18 cellular contexts compared by ENCODE assay signal in the genomic region with DNA sequence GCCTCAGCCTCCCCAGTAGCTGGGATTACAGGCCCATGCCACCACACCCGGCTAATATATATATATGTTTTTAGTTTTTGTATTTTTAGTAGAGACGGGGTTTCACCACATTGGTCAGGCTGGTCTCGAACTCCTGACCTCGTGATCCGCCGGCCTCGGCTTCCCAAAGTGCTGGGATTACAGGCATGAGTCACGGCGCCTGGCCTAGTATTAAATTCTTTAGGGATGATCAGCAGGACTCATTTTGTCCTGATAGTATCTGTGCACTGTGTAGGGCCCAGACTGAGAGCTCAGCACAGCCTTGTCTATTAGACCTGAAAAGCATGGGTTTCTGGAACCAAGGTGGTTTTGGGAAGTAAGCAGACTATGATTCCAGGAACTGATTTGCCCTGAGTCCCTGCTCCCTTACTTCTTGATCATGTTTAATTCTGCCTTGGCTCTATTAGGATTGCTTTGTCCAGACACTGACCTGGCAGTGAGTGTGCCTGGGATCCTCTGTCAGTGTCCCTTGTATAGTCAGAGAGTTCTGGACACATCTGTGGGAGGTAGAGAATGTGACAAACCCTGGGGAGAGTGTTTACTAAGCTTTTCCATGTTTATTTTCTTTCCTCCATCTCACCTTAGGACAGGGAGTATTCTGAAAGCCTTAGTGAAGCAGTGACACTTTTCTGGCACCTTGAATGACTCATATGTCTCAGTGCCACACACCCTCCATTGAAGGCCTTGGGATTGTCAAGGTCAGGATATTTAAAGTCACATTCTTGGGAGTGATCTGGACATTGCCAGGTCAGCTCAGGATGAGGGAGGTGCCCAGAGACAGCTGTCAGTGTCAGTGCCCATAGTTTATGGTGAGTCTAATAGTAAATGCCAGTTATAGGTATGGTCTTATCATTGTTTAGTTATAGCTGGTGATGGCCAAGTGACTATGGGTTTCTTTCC. TPM values are rescaled to one million over a fixed set of nuclear protein-coding genes. Genes with fewer than 3 reads are reported as not detected.
DNase-seq lines count a peak whose midpoint lies in the region; ATAC-seq and TF ChIP-seq lines count a peak whose summit lies in the region.
"Had no signal": no experiment of that assay in that cellular context is flagged by ENCODE, and none has a peak within 500 bp of the region (broad histone marks: within the 10 kb centered on the region; RNA-seq: fewer than 3 reads in every experiment).

No MANE protein-coding gene starts in this region.

- H3K4me3 ChIP-seq in GM23248: no peak overlapping the region
- H3K4me3 ChIP-seq in psoas muscle: no peak overlapping the region
- H3K4me3 ChIP-seq: esophagus muscularis mucosa, lower lobe of right lung had no signal

- WGBS in GM23248 (ENCODE audit: low coverage in 1 of 2, low lambda C conversion rate in 2 of 2, missing lambda C conversion rate in 2 of 2), 2 experiments: 51 to 52% methylated on average over 9 of the region's 9 CpGs
- WGBS in psoas muscle, 3 donors: 27 to 49% (median 37%) methylated on average over 9 of the region's 9 CpGs

- H3K36me3 ChIP-seq in GM23248 (ENCODE audit: low read depth) (no peaks in the 10 kb centered on the region), psoas muscle (ENCODE audit: insufficient read depth in 1 of 2, low read depth in 1 of 2) (no peaks in the 10 kb centered on the region)
- H3K36me3 ChIP-seq: esophagus muscularis mucosa, lower lobe of right lung had no signal

- no peak for TF ChIP-seq CTCF in psoas muscle (IDR thresholded peaks at IDR 0.05)
- no peak for TF ChIP-seq CTCF in activated CD8-positive, alpha-beta T cell treated with anti-CD3 and anti-CD28 coated beads for 36 hours (IDR thresholded peaks at IDR 0.05)

- H3K9me2 ChIP-seq in GM23248 (ENCODE audit: insufficient read depth): no peaks in the 10 kb centered on the region

- peaks cover 3% of the 10 kb centered on the region for H3K4me1 Mint-ChIP-seq in activated CD8-positive, alpha-beta T cell treated with anti-CD3 and anti-CD28 coated beads for 36 hours (ENCODE audit: low read depth)
- H3K4me1 Mint-ChIP-seq: activated naive CD8-positive, alpha-beta T cell treated with anti-CD3 and anti-CD28 coated beads, Interleukin-2, amount 10 ng/mL, durations not matched to agents 7 days and 5 days; IgD-negative memory B cell; neural crest cell; T-cell had no signal

- intact Hi-C loops in Right ventricle myocardium superior (cut with DNase I) (no loop called here), psoas muscle (cut with DNase I) (no loop called here)
- intact Hi-C loops in activated CD8-positive, alpha-beta T cell treated with anti-CD3 and anti-CD28 coated beads for 36 hours (cut with micrococcal nuclease): no loop called here

- no peak overlapping the region for H2AFZ ChIP-seq in GM23248

- no peak overlapping the region for H3K27ac Mint-ChIP-seq in activated CD8-positive, alpha-beta T cell treated with anti-CD3 and anti-CD28 coated beads for 36 hours
- H3K27ac Mint-ChIP-seq: activated naive CD8-positive, alpha-beta T cell treated with anti-CD3 and anti-CD28 coated beads, Interleukin-2, amount 10 ng/mL, durations not matched to agents 7 days and 5 days; IgD-negative memory B cell; T-cell had no signal

- H3K9me3 ChIP-seq in GM23248 (ENCODE audit: low read depth) (no peaks in the 10 kb centered on the region), psoas muscle (no peaks in the 10 kb centered on the region)
- H3K9me3 ChIP-seq: lower lobe of right lung had no signal

- no peaks in the 10 kb centered on the region for H3K79me2 ChIP-seq in GM23248 (ENCODE audit: insufficient read depth)

- peak overlapping the region; percentile 5 for H3K4me2 ChIP-seq in GM23248 (ENCODE audit: unreplicated experiment)

- H3K4me1 ChIP-seq in GM23248 (ENCODE audit: insufficient read depth) (peaks cover 11% of the 10 kb centered on the region), psoas muscle (peaks cover 8% of the 10 kb centered on the region)

- POLR2A ChIA-PET in activated CD8-positive, alpha-beta T cell treated with anti-CD3 and anti-CD28 coated beads for 36 hours (lab: Charles Lee): interaction anchor here (1.0 to 4.0 kb wide), 2 partner anchors 13 to 15 kb away, joined by 4 to 25 read pairs; no protein-coding TSS in a partner anchor

- H3K36me3 Mint-ChIP-seq in activated CD8-positive, alpha-beta T cell treated with anti-CD3 and anti-CD28 coated beads for 36 hours (ENCODE audit: low read depth): no peaks in the 10 kb centered on the region

- H3K9ac ChIP-seq in GM23248: no peak overlapping the region

- ATAC-seq in Right ventricle myocardium superior (ENCODE audit: poor library complexity): peak; percentile 88
- peak; percentile 94 to 98 (median 96) for ATAC-seq in psoas muscle
- ATAC-seq in activated CD8-positive, alpha-beta T cell treated with anti-CD3 and anti-CD28 coated beads for 36 hours: no peak
- ATAC-seq: activated CD4-positive, CD25-positive, alpha-beta regulatory T cell treated with anti-CD3 and anti-CD28 coated beads, Interleukin-2, amount 50 U/mL, for 24 hours; lower lobe of right lung; T-cell had no signal

- DNase-seq in GM23248 (peak; percentile 78), SW480 (ENCODE audit: low spot score) (peak; percentile 21), Right ventricle myocardium superior (no peak), psoas muscle (peak in 1 of 2 donors; percentile 74), GM19240 (ENCODE audit: insufficient read length, low spot score) (no peak), KG1 (lab: John Stamatoyannopoulos, UW) (no peak), erythroblast (lab: John Stamatoyannopoulos, UW) (no peak)
- no peak for DNase-seq in activated CD8-positive, alpha-beta T cell treated with anti-CD3 and anti-CD28 coated beads for 36 hours
- DNase-seq: activated naive CD8-positive, alpha-beta T cell treated with anti-CD3 and anti-CD28 coated beads, Interleukin-2, amount 10 ng/mL, durations not matched to agents 7 days and 5 days; lower lobe of right lung; NCI-H1417; NCI-H446; stimulated activated naive CD4-positive, alpha-beta T cell treated with Interleukin-2 at 50 U/mL for 16 hours; T-cell had no signal

- peaks cover 4% of the 10 kb centered on the region for H3K9me3 Mint-ChIP-seq in activated CD8-positive, alpha-beta T cell treated with anti-CD3 and anti-CD28 coated beads for 36 hours

- in situ Hi-C loops in GM23248 (cut with MboI): no loop called here

- H3K27ac ChIP-seq in GM23248 (peak overlapping the region; percentile 58), psoas muscle (peak overlapping the region; percentile 82)
- H3K27ac ChIP-seq: lower lobe of right lung had no signal

- CTCF ChIA-PET in activated CD8-positive, alpha-beta T cell treated with anti-CD3 and anti-CD28 coated beads for 36 hours (lab: Charles Lee): interaction anchor here (1.0 to 1.9 kb wide), 2 partner anchors 14 to 77 kb away, joined by 3 to 13 read pairs; no protein-coding TSS in a partner anchor

- no peak for TF ChIP-seq POLR2A in erythroblast (IDR thresholded peaks at IDR 0.05; ENCODE audit: low read length)

- H3K27me3 Mint-ChIP-seq in activated CD8-positive, alpha-beta T cell treated with anti-CD3 and anti-CD28 coated beads for 36 hours: peaks cover 3% of the 10 kb centered on the region
- H3K27me3 Mint-ChIP-seq: IgD-negative memory B cell, T-cell had no signal

- no peaks in the 10 kb centered on the region for H3K27me3 ChIP-seq in GM23248 (replicated peaks; ENCODE audit: insufficient read depth)
- H3K27me3 ChIP-seq in psoas muscle (ENCODE audit: insufficient read depth in 3 of 3, low read length in 2 of 3): no peaks in the 10 kb centered on the region
- H3K27me3 ChIP-seq: esophagus muscularis mucosa had no signal

- H3K4me3 Mint-ChIP-seq in activated CD8-positive, alpha-beta T cell treated with anti-CD3 and anti-CD28 coated beads for 36 hours: no peak overlapping the region
- H3K4me3 Mint-ChIP-seq: activated naive CD8-positive, alpha-beta T cell treated with anti-CD3 and anti-CD28 coated beads, Interleukin-2, amount 10 ng/mL, durations not matched to agents 7 days and 5 days; IgD-negative memory B cell; neural crest cell; T-cell had no signal

- H3F3A ChIP-seq in GM23248 (ENCODE audit: insufficient read depth): peaks cover 11% of the 10 kb centered on the region; the same call in 1 of the 2 replicates

- H4K20me1 ChIP-seq in GM23248 (ENCODE audit: insufficient read depth): no peaks in the 10 kb centered on the region

RNA-seq across cellular contexts. Expression of a gene that starts 34.8 kb away (rescaled TPM):
- total RNA-seq in GM23248 (2014; rRNA removed; shearing (Covaris generic)): 97.3 and 109 TPM in 2 replicates
- polyA plus RNA-seq in GM23248 (2016; fragmentation: Nextera tagmentation; extraction: Ambion mirVana) (51.7 and 52.7 TPM in 2 replicates), psoas muscle (10 to 100 TPM; 13.9 to 64.7 (median 44.5) TPM)
- total RNA-seq in Right ventricle myocardium superior (99.5 TPM), psoas muscle (10 to 100 TPM; 71.3 to 91.8 (median 80.0) TPM)
- 10 to 100 TPM; 67.1 to 67.2 TPM for total RNA-seq in activated CD8-positive, alpha-beta T cell treated with anti-CD3 and anti-CD28 coated beads for 36 hours

Comparison
In these comparisons a context has a peak if more than half of its experiments do, and no peak if none do; other contexts are left out.
1. DNase-seq: peak in GM23248 (single experiment) and SW480 (single experiment); none in Right ventricle myocardium superior (single experiment), GM19240 (single experiment), KG1 (single experiment), erythroblast (0 of 2) and activated CD8-positive, alpha-beta T cell treated with anti-CD3 and anti-CD28 coated beads for 36 hours (single experiment).